In the genomic region with DNA sequence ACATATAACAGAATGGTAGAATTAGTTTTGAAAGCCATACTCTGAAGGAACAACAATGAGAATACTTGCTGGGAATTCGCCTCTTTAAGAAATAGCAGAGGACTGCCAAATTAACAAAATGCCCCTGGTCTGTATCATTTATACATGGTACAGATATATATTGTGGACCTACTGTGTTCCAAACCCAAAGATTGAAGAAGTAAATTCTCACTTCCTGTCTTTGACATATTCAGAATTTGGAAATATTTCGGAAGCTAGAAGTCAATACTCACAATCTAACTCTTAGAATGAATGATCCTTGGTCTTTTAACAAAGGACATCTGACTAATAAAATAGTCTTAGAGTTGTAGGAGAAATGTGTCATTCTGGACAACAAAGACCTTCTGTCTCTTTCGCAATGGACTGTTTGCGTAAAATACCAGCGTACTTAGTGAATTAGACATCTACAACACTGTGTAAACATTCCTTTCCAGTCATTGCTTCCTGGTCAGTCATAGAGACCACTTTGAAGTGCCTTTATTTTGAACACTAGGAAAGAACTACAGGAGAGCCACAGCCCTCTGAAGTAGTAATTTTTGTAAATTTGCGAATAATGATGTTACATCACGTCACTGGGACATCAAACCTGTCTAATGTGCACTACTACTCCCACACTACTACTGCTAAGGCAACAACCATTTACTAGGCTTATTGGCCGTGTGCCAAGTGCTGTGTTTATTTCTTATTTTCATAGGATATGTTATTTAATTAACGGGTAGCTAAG, we compare ENCODE assay signal across 1 cellular context.
TF ChIP-seq lines count a peak whose summit lies in the region.

No MANE protein-coding gene starts in this region.

TF ChIP-seq in HepG2, 621 proteins besides CTCF, POLR2A, EP300 and RAD21 (continued from another document and continues in another):
- TF ChIP-seq, protein P1, sequence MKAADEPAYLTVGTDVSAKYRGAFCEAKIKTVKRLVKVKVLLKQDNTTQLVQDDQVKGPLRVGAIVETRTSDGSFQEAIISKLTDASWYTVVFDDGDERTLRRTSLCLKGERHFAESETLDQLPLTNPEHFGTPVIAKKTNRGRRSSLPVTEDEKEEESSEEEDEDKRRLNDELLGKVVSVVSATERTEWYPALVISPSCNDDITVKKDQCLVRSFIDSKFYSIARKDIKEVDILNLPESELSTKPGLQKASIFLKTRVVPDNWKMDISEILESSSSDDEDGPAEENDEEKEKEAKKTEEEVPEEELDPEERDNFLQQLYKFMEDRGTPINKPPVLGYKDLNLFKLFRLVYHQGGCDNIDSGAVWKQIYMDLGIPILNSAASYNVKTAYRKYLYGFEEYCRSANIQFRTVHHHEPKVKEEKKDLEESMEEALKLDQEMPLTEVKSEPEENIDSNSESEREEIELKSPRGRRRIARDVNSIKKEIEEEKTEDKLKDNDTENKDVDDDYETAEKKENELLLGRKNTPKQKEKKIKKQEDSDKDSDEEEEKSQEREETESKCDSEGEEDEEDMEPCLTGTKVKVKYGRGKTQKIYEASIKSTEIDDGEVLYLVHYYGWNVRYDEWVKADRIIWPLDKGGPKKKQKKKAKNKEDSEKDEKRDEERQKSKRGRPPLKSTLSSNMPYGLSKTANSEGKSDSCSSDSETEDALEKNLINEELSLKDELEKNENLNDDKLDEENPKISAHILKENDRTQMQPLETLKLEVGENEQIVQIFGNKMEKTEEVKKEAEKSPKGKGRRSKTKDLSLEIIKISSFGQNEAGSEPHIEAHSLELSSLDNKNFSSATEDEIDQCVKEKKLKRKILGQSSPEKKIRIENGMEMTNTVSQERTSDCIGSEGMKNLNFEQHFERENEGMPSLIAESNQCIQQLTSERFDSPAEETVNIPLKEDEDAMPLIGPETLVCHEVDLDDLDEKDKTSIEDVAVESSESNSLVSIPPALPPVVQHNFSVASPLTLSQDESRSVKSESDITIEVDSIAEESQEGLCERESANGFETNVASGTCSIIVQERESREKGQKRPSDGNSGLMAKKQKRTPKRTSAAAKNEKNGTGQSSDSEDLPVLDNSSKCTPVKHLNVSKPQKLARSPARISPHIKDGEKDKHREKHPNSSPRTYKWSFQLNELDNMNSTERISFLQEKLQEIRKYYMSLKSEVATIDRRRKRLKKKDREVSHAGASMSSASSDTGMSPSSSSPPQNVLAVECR (CRISPR knock-in tag; IDR thresholded peaks at IDR 0.05; ENCODE audit: borderline replicate concordance): no peak
- TF ChIP-seq ZMYM2 (CRISPR knock-in tag; IDR thresholded peaks at IDR 0.05) (0 out of 2 replicates have a peak, but pooled peaks have one; percentile 57), GLI4 (CRISPR knock-in tag; IDR thresholded peaks at IDR 0.05; ENCODE audit: borderline replicate concordance) (no peak), GZF1 (CRISPR knock-in tag; IDR thresholded peaks at IDR 0.05) (no peak), FOXA3 (CRISPR knock-in tag; IDR thresholded peaks at IDR 0.05) (peak; percentile 98), SNAPC2 (CRISPR knock-in tag; IDR thresholded peaks at IDR 0.05) (peak; percentile 86; the same call in 1 of the 2 replicates), ZNF878 (CRISPR knock-in tag; IDR thresholded peaks at IDR 0.05) (peak; percentile 92; the same call in 1 of the 2 replicates), ZNF564 (CRISPR knock-in tag; IDR thresholded peaks at IDR 0.05) (0 out of 2 replicates have a peak, but pooled peaks have one; percentile 66), ZNF556 (CRISPR knock-in tag; IDR thresholded peaks at IDR 0.05; ENCODE audit: borderline replicate concordance) (no peak), TBX2 (CRISPR knock-in tag; IDR thresholded peaks at IDR 0.05; ENCODE audit: borderline replicate concordance) (peak; percentile 91), SOX6 (IDR thresholded peaks at IDR 0.05) (no peak), SOX6 (CRISPR knock-in tag; IDR thresholded peaks at IDR 0.05) (peak; percentile 100), ZBTB21 (CRISPR knock-in tag; IDR thresholded peaks at IDR 0.05) (peak; percentile 98), TBL1XR1 (IDR thresholded peaks at IDR 0.05; ENCODE audit: borderline replicate concordance, low read length, partially characterized antibody) (peak; percentile 61), PLRG1 (conservative IDR thresholded peaks at IDR 0.05) (no peak), TGIF2 (CRISPR knock-in tag; IDR thresholded peaks at IDR 0.05) (peak; percentile 73; the same call in 1 of the 2 replicates), MEIS1 (CRISPR knock-in tag; IDR thresholded peaks at IDR 0.05; ENCODE audit: borderline replicate concordance) (peak; percentile 63; the same call in 1 of the 2 replicates), ZNF572 (CRISPR knock-in tag; IDR thresholded peaks at IDR 0.05) (no peak), HNRNPLL (IDR thresholded peaks at IDR 0.05; ENCODE audit: low read depth, low read length, poor library complexity, severe bottlenecking) (peak; percentile 93)
- TF ChIP-seq, protein P2, sequence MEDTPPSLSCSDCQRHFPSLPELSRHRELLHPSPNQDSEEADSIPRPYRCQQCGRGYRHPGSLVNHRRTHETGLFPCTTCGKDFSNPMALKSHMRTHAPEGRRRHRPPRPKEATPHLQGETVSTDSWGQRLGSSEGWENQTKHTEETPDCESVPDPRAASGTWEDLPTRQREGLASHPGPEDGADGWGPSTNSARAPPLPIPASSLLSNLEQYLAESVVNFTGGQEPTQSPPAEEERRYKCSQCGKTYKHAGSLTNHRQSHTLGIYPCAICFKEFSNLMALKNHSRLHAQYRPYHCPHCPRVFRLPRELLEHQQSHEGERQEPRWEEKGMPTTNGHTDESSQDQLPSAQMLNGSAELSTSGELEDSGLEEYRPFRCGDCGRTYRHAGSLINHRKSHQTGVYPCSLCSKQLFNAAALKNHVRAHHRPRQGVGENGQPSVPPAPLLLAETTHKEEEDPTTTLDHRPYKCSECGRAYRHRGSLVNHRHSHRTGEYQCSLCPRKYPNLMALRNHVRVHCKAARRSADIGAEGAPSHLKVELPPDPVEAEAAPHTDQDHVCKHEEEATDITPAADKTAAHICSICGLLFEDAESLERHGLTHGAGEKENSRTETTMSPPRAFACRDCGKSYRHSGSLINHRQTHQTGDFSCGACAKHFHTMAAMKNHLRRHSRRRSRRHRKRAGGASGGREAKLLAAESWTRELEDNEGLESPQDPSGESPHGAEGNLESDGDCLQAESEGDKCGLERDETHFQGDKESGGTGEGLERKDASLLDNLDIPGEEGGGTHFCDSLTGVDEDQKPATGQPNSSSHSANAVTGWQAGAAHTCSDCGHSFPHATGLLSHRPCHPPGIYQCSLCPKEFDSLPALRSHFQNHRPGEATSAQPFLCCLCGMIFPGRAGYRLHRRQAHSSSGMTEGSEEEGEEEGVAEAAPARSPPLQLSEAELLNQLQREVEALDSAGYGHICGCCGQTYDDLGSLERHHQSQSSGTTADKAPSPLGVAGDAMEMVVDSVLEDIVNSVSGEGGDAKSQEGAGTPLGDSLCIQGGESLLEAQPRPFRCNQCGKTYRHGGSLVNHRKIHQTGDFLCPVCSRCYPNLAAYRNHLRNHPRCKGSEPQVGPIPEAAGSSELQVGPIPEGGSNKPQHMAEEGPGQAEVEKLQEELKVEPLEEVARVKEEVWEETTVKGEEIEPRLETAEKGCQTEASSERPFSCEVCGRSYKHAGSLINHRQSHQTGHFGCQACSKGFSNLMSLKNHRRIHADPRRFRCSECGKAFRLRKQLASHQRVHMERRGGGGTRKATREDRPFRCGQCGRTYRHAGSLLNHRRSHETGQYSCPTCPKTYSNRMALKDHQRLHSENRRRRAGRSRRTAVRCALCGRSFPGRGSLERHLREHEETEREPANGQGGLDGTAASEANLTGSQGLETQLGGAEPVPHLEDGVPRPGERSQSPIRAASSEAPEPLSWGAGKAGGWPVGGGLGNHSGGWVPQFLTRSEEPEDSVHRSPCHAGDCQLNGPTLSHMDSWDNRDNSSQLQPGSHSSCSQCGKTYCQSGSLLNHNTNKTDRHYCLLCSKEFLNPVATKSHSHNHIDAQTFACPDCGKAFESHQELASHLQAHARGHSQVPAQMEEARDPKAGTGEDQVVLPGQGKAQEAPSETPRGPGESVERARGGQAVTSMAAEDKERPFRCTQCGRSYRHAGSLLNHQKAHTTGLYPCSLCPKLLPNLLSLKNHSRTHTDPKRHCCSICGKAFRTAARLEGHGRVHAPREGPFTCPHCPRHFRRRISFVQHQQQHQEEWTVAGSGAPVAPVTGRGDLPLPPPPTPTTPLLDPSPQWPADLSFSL (CRISPR knock-in tag; IDR thresholded peaks at IDR 0.05): no peak
- TF ChIP-seq, protein P3, sequence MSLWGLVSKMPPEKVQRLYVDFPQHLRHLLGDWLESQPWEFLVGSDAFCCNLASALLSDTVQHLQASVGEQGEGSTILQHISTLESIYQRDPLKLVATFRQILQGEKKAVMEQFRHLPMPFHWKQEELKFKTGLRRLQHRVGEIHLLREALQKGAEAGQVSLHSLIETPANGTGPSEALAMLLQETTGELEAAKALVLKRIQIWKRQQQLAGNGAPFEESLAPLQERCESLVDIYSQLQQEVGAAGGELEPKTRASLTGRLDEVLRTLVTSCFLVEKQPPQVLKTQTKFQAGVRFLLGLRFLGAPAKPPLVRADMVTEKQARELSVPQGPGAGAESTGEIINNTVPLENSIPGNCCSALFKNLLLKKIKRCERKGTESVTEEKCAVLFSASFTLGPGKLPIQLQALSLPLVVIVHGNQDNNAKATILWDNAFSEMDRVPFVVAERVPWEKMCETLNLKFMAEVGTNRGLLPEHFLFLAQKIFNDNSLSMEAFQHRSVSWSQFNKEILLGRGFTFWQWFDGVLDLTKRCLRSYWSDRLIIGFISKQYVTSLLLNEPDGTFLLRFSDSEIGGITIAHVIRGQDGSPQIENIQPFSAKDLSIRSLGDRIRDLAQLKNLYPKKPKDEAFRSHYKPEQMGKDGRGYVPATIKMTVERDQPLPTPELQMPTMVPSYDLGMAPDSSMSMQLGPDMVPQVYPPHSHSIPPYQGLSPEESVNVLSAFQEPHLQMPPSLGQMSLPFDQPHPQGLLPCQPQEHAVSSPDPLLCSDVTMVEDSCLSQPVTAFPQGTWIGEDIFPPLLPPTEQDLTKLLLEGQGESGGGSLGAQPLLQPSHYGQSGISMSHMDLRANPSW (CRISPR knock-in tag; IDR thresholded peaks at IDR 0.05; ENCODE audit: borderline replicate concordance): peak; percentile 55; the same call in 1 of the 2 replicates
- TF ChIP-seq, protein P4, sequence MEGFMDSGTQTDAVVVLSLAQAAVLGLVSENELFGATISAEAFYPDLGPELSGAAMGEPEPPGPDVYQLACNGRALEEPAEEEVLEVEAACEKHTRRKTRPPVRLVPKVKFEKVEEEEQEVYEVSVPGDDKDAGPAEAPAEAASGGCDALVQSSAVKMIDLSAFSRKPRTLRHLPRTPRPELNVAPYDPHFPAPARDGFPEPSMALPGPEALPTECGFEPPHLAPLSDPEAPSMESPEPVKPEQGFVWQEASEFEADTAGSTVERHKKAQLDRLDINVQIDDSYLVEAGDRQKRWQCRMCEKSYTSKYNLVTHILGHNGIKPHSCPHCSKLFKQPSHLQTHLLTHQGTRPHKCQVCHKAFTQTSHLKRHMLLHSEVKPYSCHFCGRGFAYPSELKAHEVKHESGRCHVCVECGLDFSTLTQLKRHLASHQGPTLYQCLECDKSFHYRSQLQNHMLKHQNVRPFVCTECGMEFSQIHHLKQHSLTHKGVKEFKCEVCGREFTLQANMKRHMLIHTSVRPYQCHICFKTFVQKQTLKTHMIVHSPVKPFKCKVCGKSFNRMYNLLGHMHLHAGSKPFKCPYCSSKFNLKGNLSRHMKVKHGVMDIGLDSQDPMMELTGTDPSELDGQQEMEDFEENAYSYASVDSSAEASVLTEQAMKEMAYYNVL (CRISPR knock-in tag; IDR thresholded peaks at IDR 0.05; ENCODE audit: borderline replicate concordance): peak; percentile 50; the same call in 1 of the 2 replicates
- TF ChIP-seq, protein P5, sequence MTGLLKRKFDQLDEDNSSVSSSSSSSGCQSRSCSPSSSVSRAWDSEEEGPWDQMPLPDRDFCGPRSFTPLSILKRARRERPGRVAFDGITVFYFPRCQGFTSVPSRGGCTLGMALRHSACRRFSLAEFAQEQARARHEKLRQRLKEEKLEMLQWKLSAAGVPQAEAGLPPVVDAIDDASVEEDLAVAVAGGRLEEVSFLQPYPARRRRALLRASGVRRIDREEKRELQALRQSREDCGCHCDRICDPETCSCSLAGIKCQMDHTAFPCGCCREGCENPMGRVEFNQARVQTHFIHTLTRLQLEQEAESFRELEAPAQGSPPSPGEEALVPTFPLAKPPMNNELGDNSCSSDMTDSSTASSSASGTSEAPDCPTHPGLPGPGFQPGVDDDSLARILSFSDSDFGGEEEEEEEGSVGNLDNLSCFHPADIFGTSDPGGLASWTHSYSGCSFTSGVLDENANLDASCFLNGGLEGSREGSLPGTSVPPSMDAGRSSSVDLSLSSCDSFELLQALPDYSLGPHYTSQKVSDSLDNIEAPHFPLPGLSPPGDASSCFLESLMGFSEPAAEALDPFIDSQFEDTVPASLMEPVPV (CRISPR knock-in tag; IDR thresholded peaks at IDR 0.05): no peak
- TF ChIP-seq, protein P6, sequence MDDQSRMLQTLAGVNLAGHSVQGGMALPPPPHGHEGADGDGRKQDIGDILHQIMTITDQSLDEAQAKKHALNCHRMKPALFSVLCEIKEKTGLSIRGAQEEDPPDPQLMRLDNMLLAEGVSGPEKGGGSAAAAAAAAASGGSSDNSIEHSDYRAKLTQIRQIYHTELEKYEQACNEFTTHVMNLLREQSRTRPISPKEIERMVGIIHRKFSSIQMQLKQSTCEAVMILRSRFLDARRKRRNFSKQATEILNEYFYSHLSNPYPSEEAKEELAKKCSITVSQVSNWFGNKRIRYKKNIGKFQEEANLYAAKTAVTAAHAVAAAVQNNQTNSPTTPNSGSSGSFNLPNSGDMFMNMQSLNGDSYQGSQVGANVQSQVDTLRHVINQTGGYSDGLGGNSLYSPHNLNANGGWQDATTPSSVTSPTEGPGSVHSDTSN (CRISPR knock-in tag; IDR thresholded peaks at IDR 0.05; ENCODE audit: borderline replicate concordance): no peak
- TF ChIP-seq, protein P7, sequence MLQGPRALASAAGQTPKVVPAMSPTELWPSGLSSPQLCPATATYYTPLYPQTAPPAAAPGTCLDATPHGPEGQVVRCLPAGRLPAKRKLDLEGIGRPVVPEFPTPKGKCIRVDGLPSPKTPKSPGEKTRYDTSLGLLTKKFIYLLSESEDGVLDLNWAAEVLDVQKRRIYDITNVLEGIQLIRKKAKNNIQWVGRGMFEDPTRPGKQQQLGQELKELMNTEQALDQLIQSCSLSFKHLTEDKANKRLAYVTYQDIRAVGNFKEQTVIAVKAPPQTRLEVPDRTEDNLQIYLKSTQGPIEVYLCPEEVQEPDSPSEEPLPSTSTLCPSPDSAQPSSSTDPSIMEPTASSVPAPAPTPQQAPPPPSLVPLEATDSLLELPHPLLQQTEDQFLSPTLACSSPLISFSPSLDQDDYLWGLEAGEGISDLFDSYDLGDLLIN (CRISPR knock-in tag; IDR thresholded peaks at IDR 0.05; ENCODE audit: borderline replicate concordance): no peak
- TF ChIP-seq, protein P8, sequence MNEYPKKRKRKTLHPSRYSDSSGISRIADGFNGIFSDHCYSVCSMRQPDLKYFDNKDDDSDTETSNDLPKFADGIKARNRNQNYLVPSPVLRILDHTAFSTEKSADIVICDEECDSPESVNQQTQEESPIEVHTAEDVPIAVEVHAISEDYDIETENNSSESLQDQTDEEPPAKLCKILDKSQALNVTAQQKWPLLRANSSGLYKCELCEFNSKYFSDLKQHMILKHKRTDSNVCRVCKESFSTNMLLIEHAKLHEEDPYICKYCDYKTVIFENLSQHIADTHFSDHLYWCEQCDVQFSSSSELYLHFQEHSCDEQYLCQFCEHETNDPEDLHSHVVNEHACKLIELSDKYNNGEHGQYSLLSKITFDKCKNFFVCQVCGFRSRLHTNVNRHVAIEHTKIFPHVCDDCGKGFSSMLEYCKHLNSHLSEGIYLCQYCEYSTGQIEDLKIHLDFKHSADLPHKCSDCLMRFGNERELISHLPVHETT (CRISPR knock-in tag; conservative IDR thresholded peaks at IDR 0.05): no peak; the same call in 1 of the 2 replicates
